11 cellular contexts compared by ENCODE assay signal in genomic region chr3:46866032-46866595, GRCh38. TPM values are rescaled to one million over a fixed set of nuclear protein-coding genes. Genes with fewer than 3 reads are reported as not detected.
"Had no signal": no experiment of that assay in that cellular context is flagged by ENCODE, and none has a peak within 500 bp of the region (broad histone marks: within the 10 kb centered on the region; RNA-seq: fewer than 3 reads in every experiment).

No MANE protein-coding gene starts in this region.

- H3K9me3 ChIP-seq: body of pancreas, esophagus muscularis mucosa, mucosa of descending colon, pancreas, transverse colon had no signal

- H3K27me3 ChIP-seq: body of pancreas, esophagus muscularis mucosa, neural progenitor cell, pancreas, transverse colon had no signal

- H3K36me3 ChIP-seq: neural progenitor cell, pancreas, transverse colon had no signal

- H3K4me3 ChIP-seq: body of pancreas, mucosa of descending colon, neural progenitor cell, pancreas, transverse colon had no signal

- H3K27ac ChIP-seq: body of pancreas, neural progenitor cell, pancreas had no signal

- H3K9ac ChIP-seq: neural progenitor cell had no signal

- FAIRE-seq: pancreas had no signal

RNA-seq across cellular contexts. Expression of gene MYL3, which starts 2.9 kb away (rescaled TPM):
- total RNA-seq: activated CD4-positive, alpha-beta T cell treated with anti-CD3 and anti-CD28 coated beads, Interleukin-2, amount 10 ng/mL, durations not matched to agents 7 days and 5 days; activated naive CD4-positive, alpha-beta T cell treated with anti-CD3 and anti-CD28 coated beads for 36 hours; activated T-cell treated with anti-CD3 and anti-CD28 coated beads, Interleukin-2, amount 50 U/mL, for 4 hours; lung microvascular endothelial cell; T-helper 1 cell treated with Interleukin-12 subunit alpha and Interleukin-12 subunit beta and Interleukin-4 antibody, amounts not matched to agents 30 ng/mL and 1 ng/mL, for 36 hours had no signal

RNA-seq across cellular contexts. Expression of gene PTH1R, which starts 11.4 kb away (rescaled TPM):
- total RNA-seq: activated CD4-positive, alpha-beta T cell treated with anti-CD3 and anti-CD28 coated beads, Interleukin-2, amount 10 ng/mL, durations not matched to agents 7 days and 5 days; activated naive CD4-positive, alpha-beta T cell treated with anti-CD3 and anti-CD28 coated beads for 36 hours; activated T-cell treated with anti-CD3 and anti-CD28 coated beads, Interleukin-2, amount 50 U/mL, for 4 hours; T-helper 1 cell treated with Interleukin-12 subunit alpha and Interleukin-12 subunit beta and Interleukin-4 antibody, amounts not matched to agents 30 ng/mL and 1 ng/mL, for 36 hours had no signal
